16 cellular contexts compared by ENCODE assay signal in the genomic region with DNA sequence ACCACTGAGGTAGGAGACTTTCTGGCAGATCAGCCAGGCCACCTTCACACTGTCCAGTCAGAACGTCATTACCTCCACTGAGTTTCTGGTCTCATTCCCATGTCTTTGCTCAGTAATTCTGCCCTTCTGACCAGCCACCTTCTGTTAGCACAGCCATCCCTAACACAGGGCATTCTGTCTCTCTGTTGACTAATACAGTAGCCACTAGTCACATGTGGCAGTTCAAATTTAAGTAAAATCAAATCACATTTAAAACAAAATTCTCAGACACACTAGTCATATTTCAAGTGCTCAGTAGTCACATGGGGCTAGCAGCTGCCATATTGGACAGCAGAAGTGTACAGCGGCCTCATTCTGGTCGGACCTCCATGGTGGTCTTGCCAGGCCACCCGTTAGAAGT.
"Had no signal": no experiment of that assay in that cellular context is flagged by ENCODE, and none has a peak within 500 bp of the region (broad histone marks: within the 10 kb centered on the region; RNA-seq: fewer than 3 reads in every experiment).

No MANE protein-coding gene starts in this region.

- H3K27ac Mint-ChIP-seq: nephron; progenitor cell of endocrine pancreas; stimulated activated effector memory CD8-positive, alpha-beta T cell treated with anti-CD3 and anti-CD28 coated beads, Interleukin-12 subunit alpha, Interleukin-12 subunit beta, amount 100 ng/mL, for 72 hours; stimulated activated naive CD8-positive, alpha-beta T cell treated with anti-CD3 and anti-CD28 coated beads, Interleukin-15, Interleukin-2, amounts not matched to agents 100 ng/mL and 50 ng/mL, for 24 hours had no signal

- H3K9me3 Mint-ChIP-seq: naive B cell; nephron; stimulated activated effector memory CD8-positive, alpha-beta T cell treated with anti-CD3 and anti-CD28 coated beads, Interleukin-12 subunit alpha, Interleukin-12 subunit beta, amount 100 ng/mL, for 72 hours; stimulated activated naive CD8-positive, alpha-beta T cell treated with anti-CD3 and anti-CD28 coated beads, Interleukin-15, Interleukin-2, amounts not matched to agents 100 ng/mL and 50 ng/mL, for 24 hours had no signal

- DNase-seq: effector CD8-positive, alpha-beta T cell; kidney; left colon; mesendoderm; naive B cell; occipital lobe; pancreas; right cardiac atrium; stimulated activated CD4-positive, alpha-beta T cell treated with anti-CD3 and anti-CD28 coated beads, Interleukin-2, amount 100 ng/mL, for 48 hours; stimulated activated CD8-positive, alpha-beta memory T cell treated with anti-CD3 and anti-CD28 coated beads, Interleukin-4, amount 100 ng/mL, for 48 hours; upper lobe of right lung had no signal

- H3K4me3 Mint-ChIP-seq: nephron; stimulated activated effector memory CD8-positive, alpha-beta T cell treated with anti-CD3 and anti-CD28 coated beads, Interleukin-12 subunit alpha, Interleukin-12 subunit beta, amount 100 ng/mL, for 72 hours; stimulated activated naive CD8-positive, alpha-beta T cell treated with anti-CD3 and anti-CD28 coated beads, Interleukin-15, Interleukin-2, amounts not matched to agents 100 ng/mL and 50 ng/mL, for 24 hours had no signal

- ATAC-seq: esophagus mucosa; left colon; pancreas; right cardiac atrium; stimulated activated effector memory CD8-positive, alpha-beta T cell treated with anti-CD3 and anti-CD28 coated beads, Interleukin-12 subunit alpha, Interleukin-12 subunit beta, amount 100 ng/mL, for 72 hours; upper lobe of right lung had no signal

- H3K27me3 Mint-ChIP-seq: naive B cell; progenitor cell of endocrine pancreas; stimulated activated naive CD8-positive, alpha-beta T cell treated with anti-CD3 and anti-CD28 coated beads, Interleukin-15, Interleukin-2, amounts not matched to agents 100 ng/mL and 50 ng/mL, for 24 hours had no signal

- H3K36me3 Mint-ChIP-seq: naive B cell had no signal
